In the genomic region with DNA sequence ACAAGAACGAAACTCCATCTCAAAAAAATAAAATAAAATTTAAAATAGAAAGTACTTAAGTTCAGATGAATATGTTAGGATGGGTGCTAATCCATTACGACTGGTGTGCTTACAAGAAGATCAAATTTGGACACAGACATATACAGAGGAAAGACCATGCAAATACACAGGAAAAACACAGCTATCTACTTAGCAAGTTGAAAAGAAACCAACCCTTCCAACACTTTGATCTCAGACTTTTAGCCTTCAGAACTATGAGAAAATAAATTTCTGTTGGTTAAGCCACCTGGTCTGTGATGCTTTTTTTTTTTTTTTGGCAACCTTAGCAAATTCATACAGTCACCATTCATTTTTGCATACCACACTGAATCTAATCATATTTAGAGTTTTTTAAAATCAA, we compare ENCODE assay signal across 6 cellular contexts.
"Had no signal": no experiment of that assay in that cellular context is flagged by ENCODE, and none has a peak within 500 bp of the region (broad histone marks: within the 10 kb centered on the region; RNA-seq: fewer than 3 reads in every experiment).

No MANE protein-coding gene starts in this region.

- H3K4me3 ChIP-seq: GM23338 had no signal

- H3K4me2 ChIP-seq: GM23338, KMS-11 had no signal

- H3K27ac Mint-ChIP-seq: GM23338, H9 had no signal

- DNase-seq: H9, HCEC 1CT, IMR-90, KBM-7 had no signal

- H3K9me3 Mint-ChIP-seq: GM23338 had no signal

- H3K4me3 Mint-ChIP-seq: GM23338, H9 had no signal

- H3K4me1 Mint-ChIP-seq: GM23338, H9 had no signal

- ATAC-seq: GM23338 had no signal

- H3K9ac ChIP-seq: KMS-11 had no signal

- H2AFZ ChIP-seq: GM23338 had no signal
